In the genomic region with DNA sequence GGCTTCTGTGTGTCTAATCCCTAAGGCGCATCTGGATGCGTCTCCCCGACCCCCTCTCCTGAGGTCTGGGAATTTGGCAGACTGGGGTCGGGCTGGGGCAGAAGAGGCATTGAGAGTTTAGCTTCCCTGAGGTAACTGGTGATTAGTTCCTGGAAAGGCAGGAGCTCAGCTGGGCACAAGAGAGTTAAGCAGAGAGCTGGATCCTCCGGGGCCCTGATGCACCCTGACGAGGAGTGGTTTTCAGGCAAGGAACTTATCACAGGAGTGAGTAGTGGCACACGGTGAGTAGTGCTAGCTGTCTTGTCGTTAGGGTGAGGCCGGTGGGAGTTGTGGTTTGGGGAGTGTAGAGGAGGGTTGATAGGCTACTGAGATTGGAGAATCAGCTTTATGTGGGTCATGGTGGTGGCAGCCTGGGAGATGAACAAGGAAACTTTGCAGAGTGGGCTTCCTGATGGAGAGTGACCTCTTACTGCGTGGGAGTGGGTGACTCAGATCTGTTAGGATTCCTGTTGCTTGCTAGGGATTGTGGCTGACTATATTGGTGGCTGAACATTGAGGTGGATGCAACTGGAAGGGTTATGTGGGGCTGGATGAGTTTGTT, we compare ENCODE assay signal across 8 cellular contexts. TPM values are rescaled to one million over a fixed set of nuclear protein-coding genes. Genes with fewer than 3 reads are reported as not detected.
A peak's percentile ranks its signal among the peaks of the same experiment; 100 is the strongest.
DNase-seq lines count a peak whose midpoint lies in the region; ATAC-seq and TF ChIP-seq lines count a peak whose summit lies in the region.

No MANE protein-coding gene starts in this region.

- H3K27me3 ChIP-seq in esophagus (ENCODE audit: control insufficient read depth in 1 of 2, insufficient read depth in 2 of 2, low read length in 2 of 2) = no peaks in the 10 kb centered on the region

- TF ChIP-seq CTCF in GM13976 (IDR thresholded peaks at IDR 0.05; ENCODE audit: borderline replicate concordance, control extremely low read depth, extremely low read depth, insufficient read depth, missing control alignments) = no peak

- peaks cover 0 to under 1% of the 10 kb centered on the region in 2 donors for H3K36me3 ChIP-seq in esophagus (ENCODE audit: control insufficient read depth in 2 of 2, insufficient read depth in 2 of 2, low read length in 1 of 2)

- H3K9me3 ChIP-seq in esophagus (ENCODE audit: control insufficient read depth in 2 of 2, insufficient read depth in 1 of 2, low read depth in 1 of 2, low read length in 1 of 2) = no peaks in the 10 kb centered on the region

- H3K4me1 Mint-ChIP-seq in IgD-negative memory B cell = peaks cover 28 to 31% (median 28%) of the 10 kb centered on the region in 3 donors
- peaks cover 33% of the 10 kb centered on the region for H3K4me1 Mint-ChIP-seq in activated CD8-positive, alpha-beta T cell treated with anti-CD3 and anti-CD28 coated beads, Interleukin-2, amount 10 ng/mL, durations not matched to agents 7 days and 5 days (ENCODE audit: low read depth)
- peaks cover 44% of the 10 kb centered on the region for H3K4me1 Mint-ChIP-seq in stimulated activated naive CD8-positive, alpha-beta T cell treated with anti-CD3 and anti-CD28 coated beads, Interleukin-15, amount 100 ng/mL, for 72 hours

- CTCF ChIA-PET in activated CD8-positive, alpha-beta T cell treated with anti-CD3 and anti-CD28 coated beads, Interleukin-2, amount 10 ng/mL, durations not matched to agents 7 days and 5 days (lab: Charles Lee) = interaction anchor here (1.1 to 7.3 kb wide), 6 partner anchors 38 to 260 kb away, joined by 4 to 56 read pairs (median 10); a partner anchor contains a TSS

- peak overlapping the region; percentile 67 to 96 for H3K4me3 ChIP-seq in esophagus (ENCODE audit: low read depth in 1 of 2, low read length in 2 of 2)

- H3K36me3 Mint-ChIP-seq in IgD-negative memory B cell = peaks cover 5% of the 10 kb centered on the region
- H3K36me3 Mint-ChIP-seq in activated CD8-positive, alpha-beta T cell treated with anti-CD3 and anti-CD28 coated beads, Interleukin-2, amount 10 ng/mL, durations not matched to agents 7 days and 5 days (ENCODE audit: low read depth) = peaks cover 16% of the 10 kb centered on the region

- ATAC-seq in activated CD8-positive, alpha-beta T cell treated with anti-CD3 and anti-CD28 coated beads, Interleukin-2, amount 10 ng/mL, durations not matched to agents 7 days and 5 days = peak; percentile 42
- peak; percentile 71 for ATAC-seq in stimulated activated naive CD8-positive, alpha-beta T cell treated with anti-CD3 and anti-CD28 coated beads, Interleukin-15, amount 100 ng/mL, for 72 hours

- DNase-seq in 8988T (peak; percentile 47), GM13976 (ENCODE audit: low spot score) (peak; percentile 47), myocyte (ENCODE audit: low read depth) (peak; percentile 59), DMS153 treated with DMSO at 0.1 percent for 48 hours (lab: John Stamatoyannopoulos, UW; ENCODE audit: unreplicated experiment) (no peak)
- DNase-seq in activated CD8-positive, alpha-beta T cell treated with anti-CD3 and anti-CD28 coated beads, Interleukin-2, amount 10 ng/mL, durations not matched to agents 7 days and 5 days = peak; percentile 44
- DNase-seq in stimulated activated naive CD8-positive, alpha-beta T cell treated with anti-CD3 and anti-CD28 coated beads, Interleukin-15, amount 100 ng/mL, for 72 hours = peak; percentile 15 to 38

- peak overlapping the region; percentile 81 to 90 for H3K27ac ChIP-seq in esophagus (ENCODE audit: low read depth in 2 of 2, low read length in 1 of 2)

- 0 to 1% methylated on average over 10 of the region's 10 CpGs for WGBS in esophagus, 2 donors

- peak overlapping the region; percentile 86 to 97 (median 94) for H3K4me3 Mint-ChIP-seq in IgD-negative memory B cell
- H3K4me3 Mint-ChIP-seq in activated CD8-positive, alpha-beta T cell treated with anti-CD3 and anti-CD28 coated beads, Interleukin-2, amount 10 ng/mL, durations not matched to agents 7 days and 5 days = peak overlapping the region; percentile 86
- peak overlapping the region; percentile 81 for H3K4me3 Mint-ChIP-seq in stimulated activated naive CD8-positive, alpha-beta T cell treated with anti-CD3 and anti-CD28 coated beads, Interleukin-15, amount 100 ng/mL, for 72 hours

- peak overlapping the region; percentile 68 to 97 (median 84) for H3K27ac Mint-ChIP-seq in IgD-negative memory B cell
- peak overlapping the region; percentile 58 for H3K27ac Mint-ChIP-seq in activated CD8-positive, alpha-beta T cell treated with anti-CD3 and anti-CD28 coated beads, Interleukin-2, amount 10 ng/mL, durations not matched to agents 7 days and 5 days
- peak overlapping the region; percentile 92 to 95 for H3K27ac Mint-ChIP-seq in stimulated activated naive CD8-positive, alpha-beta T cell treated with anti-CD3 and anti-CD28 coated beads, Interleukin-15, amount 100 ng/mL, for 72 hours

- POLR2A ChIA-PET in activated CD8-positive, alpha-beta T cell treated with anti-CD3 and anti-CD28 coated beads, Interleukin-2, amount 10 ng/mL, durations not matched to agents 7 days and 5 days (lab: Charles Lee) = interaction anchor here (0.9 to 1.5 kb wide), 3 partner anchors 17 to 39 kb away, joined by 3 to 7 read pairs (median 4); no protein-coding TSS in a partner anchor

- H3K9me3 Mint-ChIP-seq in IgD-negative memory B cell = no peaks in the 10 kb centered on the region
- H3K9me3 Mint-ChIP-seq in activated CD8-positive, alpha-beta T cell treated with anti-CD3 and anti-CD28 coated beads, Interleukin-2, amount 10 ng/mL, durations not matched to agents 7 days and 5 days (ENCODE audit: insufficient read depth) = no peaks in the 10 kb centered on the region
- H3K9me3 Mint-ChIP-seq in stimulated activated naive CD8-positive, alpha-beta T cell treated with anti-CD3 and anti-CD28 coated beads, Interleukin-15, amount 100 ng/mL, for 72 hours = no peaks in the 10 kb centered on the region

- H3K27me3 Mint-ChIP-seq in IgD-negative memory B cell = no peaks in the 10 kb centered on the region
- H3K27me3 Mint-ChIP-seq in activated CD8-positive, alpha-beta T cell treated with anti-CD3 and anti-CD28 coated beads, Interleukin-2, amount 10 ng/mL, durations not matched to agents 7 days and 5 days (ENCODE audit: low read depth) = no peaks in the 10 kb centered on the region
- no peaks in the 10 kb centered on the region for H3K27me3 Mint-ChIP-seq in stimulated activated naive CD8-positive, alpha-beta T cell treated with anti-CD3 and anti-CD28 coated beads, Interleukin-15, amount 100 ng/mL, for 72 hours

- in situ Hi-C loops in GM13976 (cut with MboI; ENCODE audit: low sequenced_read_pairs, unreplicated experiment) = no loop called here

- no peaks in the 10 kb centered on the region for H3K4me1 ChIP-seq in esophagus (ENCODE audit: control insufficient read depth in 2 of 2, insufficient read depth in 2 of 2, low read length in 1 of 2)

RNA-seq across cellular contexts. Expression of a gene that starts 0.9 kb away (rescaled TPM):
- 15.0 TPM for polyA plus RNA-seq in IgD-negative memory B cell
- total RNA-seq in activated CD8-positive, alpha-beta T cell treated with anti-CD3 and anti-CD28 coated beads, Interleukin-2, amount 10 ng/mL, durations not matched to agents 7 days and 5 days = 10 to 100 TPM; 28.8 to 28.9 TPM
- polyA plus RNA-seq in esophagus = 1 to 10 TPM; 1.9 to 3.3 TPM
- 11.9 and 14.8 TPM in 2 replicates for total RNA-seq in myocyte
- polyA plus RNA-seq in myocyte (2012) = 7.5 TPM

RNA-seq across cellular contexts. Expression of a gene that starts 39.6 kb away (rescaled TPM):
- polyA plus RNA-seq in IgD-negative memory B cell = 12.1 TPM
- 10 to 100 TPM; 35.3 to 36.3 TPM for total RNA-seq in activated CD8-positive, alpha-beta T cell treated with anti-CD3 and anti-CD28 coated beads, Interleukin-2, amount 10 ng/mL, durations not matched to agents 7 days and 5 days
- 1 to 10 TPM; 4.9 to 8.0 TPM for polyA plus RNA-seq in esophagus
- total RNA-seq in myocyte = 18.1 and 21.3 TPM in 2 replicates
- 13.4 TPM for polyA plus RNA-seq in myocyte (2012)
